Comparison of ENCODE assay signal across 13 cellular contexts in genomic region chr1:214670098-214670497, GRCh38.
DNase-seq lines count a peak whose midpoint lies in the region; ATAC-seq and TF ChIP-seq lines count a peak whose summit lies in the region.
"Had no signal": no experiment of that assay in that cellular context is flagged by ENCODE, and none has a peak within 500 bp of the region (broad histone marks: within the 10 kb centered on the region; RNA-seq: fewer than 3 reads in every experiment).

No MANE protein-coding gene starts in this region.

- no peak overlapping the region for H3K4me3 ChIP-seq in uterus
- no peak overlapping the region for H3K4me3 ChIP-seq in prostate gland
- H3K4me3 ChIP-seq: SK-N-MC had no signal

- H3K36me3 ChIP-seq in uterus: no peaks in the 10 kb centered on the region
- no peaks in the 10 kb centered on the region for H3K36me3 ChIP-seq in prostate gland

- WGBS in prostate gland: 53% methylated on average over 2 of the region's 2 CpGs

- DNase-seq in Right ventricle myocardium inferior (ENCODE audit: missing footprints): no peak
- no peak for DNase-seq in cardiac septum (ENCODE audit: low spot score)
- peak; percentile 49 for DNase-seq in left kidney (ENCODE audit: low read depth, low spot score)
- peak; percentile 15 to 21 for DNase-seq in uterus
- no peak for DNase-seq in prostate gland (ENCODE audit: low spot score)
- no peak for DNase-seq in globus pallidus (ENCODE audit: low spot score)
- DNase-seq: activated T-cell treated with anti-CD3 and anti-CD28 coated beads, Interleukin-2, amount 50 U/mL, for 4 hours; naive thymus-derived CD4-positive, alpha-beta T cell; NCI-H526; stimulated activated CD8-positive, alpha-beta memory T cell treated with anti-CD3 and anti-CD28 coated beads, Interleukin-4, amount 100 ng/mL, for 48 hours had no signal

- intact Hi-C loops in Right ventricle myocardium inferior (cut with DNase I): no loop called here
- intact Hi-C loops in cardiac septum (cut with DNase I): no loop called here
- intact Hi-C loops in uterus (cut with DNase I; ENCODE audit: low total_unique reads): no loop called here
- intact Hi-C loops in prostate gland (cut with DNase I): no loop called here

- no peaks in the 10 kb centered on the region for H3K9me3 ChIP-seq in uterus
- H3K9me3 ChIP-seq in prostate gland: no peaks in the 10 kb centered on the region

- ATAC-seq in Right ventricle myocardium inferior (peak; percentile 44), HG03520 (IDR thresholded peaks at IDR 0.05; ENCODE audit: unreplicated experiment) (no peak)
- ATAC-seq: activated T-cell treated with anti-CD3 and anti-CD28 coated beads, Interleukin-2, amount 50 U/mL, for 4 hours; naive thymus-derived CD4-positive, alpha-beta T cell had no signal

- H3K27me3 ChIP-seq in uterus: no peaks in the 10 kb centered on the region
- H3K27me3 ChIP-seq in prostate gland (replicated peaks; ENCODE audit: insufficient read depth): no peaks in the 10 kb centered on the region

- no peaks in the 10 kb centered on the region for H3K4me1 ChIP-seq in uterus
- no peaks in the 10 kb centered on the region for H3K4me1 ChIP-seq in prostate gland (replicated peaks)

- TF ChIP-seq POLR2A in uterus (IDR thresholded peaks at IDR 0.05): no peak
- TF ChIP-seq POLR2A in prostate gland (IDR thresholded peaks at IDR 0.05): no peak

- peak overlapping the region; percentile 3 for H3K27ac ChIP-seq in cingulate gyrus (ENCODE audit: low read depth, low read length)
- no peak overlapping the region for H3K27ac ChIP-seq in uterus
- H3K27ac ChIP-seq in prostate gland: no peak overlapping the region
- H3K27ac ChIP-seq: SK-N-MC had no signal

- TF ChIP-seq CTCF in uterus (IDR thresholded peaks at IDR 0.05) (no peak), prostate gland (IDR thresholded peaks at IDR 0.05) (no peak)

Comparison
In these comparisons a context has a peak if more than half of its experiments do, and no peak if none do; other contexts are left out.
1. DNase-seq: peak in left kidney (single experiment) and uterus (2 of 2); none in Right ventricle myocardium inferior (single experiment), cardiac septum (single experiment), prostate gland (single experiment) and globus pallidus (single experiment).